ENCODE assay signal across 20 cellular contexts in the genomic region with DNA sequence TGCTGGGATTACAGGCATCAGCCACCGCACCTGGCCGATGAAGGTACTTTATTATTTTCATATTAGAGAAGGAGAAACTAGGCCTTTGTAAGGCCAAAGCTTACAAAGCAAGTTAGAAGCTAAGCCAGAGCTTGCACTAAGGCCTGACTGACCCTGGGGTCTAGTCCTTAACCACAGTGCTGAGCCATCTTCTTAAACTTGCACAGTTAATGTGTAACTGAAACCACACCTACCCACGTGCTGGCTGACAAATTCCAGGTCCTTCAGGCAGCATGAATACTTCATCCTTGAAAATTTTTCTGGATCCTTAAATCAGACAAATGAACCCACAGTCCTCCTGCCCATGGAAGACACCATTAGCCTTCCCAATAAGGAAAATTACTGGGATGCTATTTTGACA.
"Had no signal": no experiment of that assay in that cellular context is flagged by ENCODE, and none has a peak within 500 bp of the region (broad histone marks: within the 10 kb centered on the region; RNA-seq: fewer than 3 reads in every experiment).

No MANE protein-coding gene starts in this region.

- H3K4me2 ChIP-seq: SK-N-SH had no signal

- ATAC-seq: HepG2 had no signal

- H3K27ac ChIP-seq: RWPE1 had no signal

- H3K36me3 ChIP-seq: MG63 had no signal

- H3K4me3 ChIP-seq: MG63 had no signal

- H3K9ac ChIP-seq: SK-N-SH had no signal

- DNase-seq: IMR-90, Karpas-422, KG1, MG63, NCI-H1092, NCI-H1105 treated with DMSO at 0.1 percent for 48 hours, NCI-H1417 treated with DMSO at 0.1 percent for 48 hours, NCI-H146, NCI-H1694 treated with DMSO at 0.1 percent for 48 hours, NCI-H1930, NCI-H2081, NCI-H2107, NCI-H2227 treated with DMSO at 0.1 percent for 48 hours, NCI-H524, NCI-H526 treated with DMSO at 0.1 percent for 48 hours, NCI-H748 treated with DMSO at 0.1 percent for 48 hours, SHP77, SK-N-SH had no signal

- H3K9me3 ChIP-seq: MG63, SK-N-SH had no signal

- H3K27me3 ChIP-seq: MG63 had no signal
